9 cellular contexts compared by ENCODE assay signal in genomic region chr15:33132722-33133345, GRCh38.
DNase-seq lines count a peak whose midpoint lies in the region; ATAC-seq, FAIRE-seq and TF ChIP-seq lines count a peak whose summit lies in the region.
"Had no signal": no experiment of that assay in that cellular context is flagged by ENCODE, and none has a peak within 500 bp of the region (broad histone marks: within the 10 kb centered on the region; RNA-seq: fewer than 3 reads in every experiment).

No MANE protein-coding gene starts in this region.

- no peaks in the 10 kb centered on the region for H3K27me3 Mint-ChIP-seq in GM23338 (ENCODE audit: insufficient read depth, low read depth, poor library complexity)
- no peaks in the 10 kb centered on the region for H3K27me3 Mint-ChIP-seq in chondrocyte (ENCODE audit: low read depth)

- H4K20me1 ChIP-seq in GM23338 (replicated peaks; ENCODE audit: insufficient read depth) = no peaks in the 10 kb centered on the region

- H3K9me2 ChIP-seq in GM23338 (ENCODE audit: insufficient read depth) = no peaks in the 10 kb centered on the region

- H3F3A ChIP-seq in GM23338 (replicated peaks; ENCODE audit: low read depth) = no peaks in the 10 kb centered on the region

- H3K27ac ChIP-seq in C4-2B (no peak overlapping the region), GM23338 (ENCODE audit: low read depth) (no peak overlapping the region)

- H3K36me3 Mint-ChIP-seq in GM23338 (ENCODE audit: low read depth) (no peaks in the 10 kb centered on the region), chondrocyte (ENCODE audit: low read depth) (no peaks in the 10 kb centered on the region)
- H3K36me3 Mint-ChIP-seq: memory B cell had no signal

- no peaks in the 10 kb centered on the region for H3K27me3 ChIP-seq in GM23338 (ENCODE audit: insufficient read depth)

- H3K4me3 ChIP-seq in GM23338 = no peak overlapping the region

- no peaks in the 10 kb centered on the region for H3K79me2 ChIP-seq in GM23338 (replicated peaks; ENCODE audit: insufficient read depth)

- no peaks in the 10 kb centered on the region; the same call in 1 of the 2 replicates for H3K36me3 ChIP-seq in GM23338 (ENCODE audit: insufficient read depth)

- H3K4me2 ChIP-seq in GM23338 = no peak overlapping the region

- H3K4me3 Mint-ChIP-seq in GM23338 = no peak overlapping the region
- no peak overlapping the region for H3K4me3 Mint-ChIP-seq in chondrocyte (ENCODE audit: unreplicated experiment)
- H3K4me3 Mint-ChIP-seq: memory B cell had no signal

- TF ChIP-seq CTCF in C4-2B (conservative IDR thresholded peaks at IDR 0.05) = peak; percentile 87
- peak; percentile 78 to 86 for TF ChIP-seq CTCF in GM23338 (conservative IDR thresholded peaks at IDR 0.05; ENCODE audit: low read depth in 2 of 2)
- peak; percentile 90 for TF ChIP-seq CTCF in chondrocyte (IDR thresholded peaks at IDR 0.05)

- no peaks in the 10 kb centered on the region; the same call in 1 of the 2 replicates for H3K4me1 ChIP-seq in GM23338 (ENCODE audit: insufficient read depth)

- H3K9me3 Mint-ChIP-seq in GM23338 = no peaks in the 10 kb centered on the region; the same call in 1 of the 3 replicates
- no peaks in the 10 kb centered on the region for H3K9me3 Mint-ChIP-seq in chondrocyte (ENCODE audit: low read depth)

- no peaks in the 10 kb centered on the region for H3K4me1 Mint-ChIP-seq in GM23338
- peaks cover 47% of the 10 kb centered on the region for H3K4me1 Mint-ChIP-seq in chondrocyte (ENCODE audit: low read depth)
- H3K4me1 Mint-ChIP-seq: memory B cell had no signal

- peak; percentile 91 for ATAC-seq in GM23338
- no peak for ATAC-seq in GM21528 (IDR thresholded peaks at IDR 0.05; ENCODE audit: low FRiP score, unreplicated experiment)

- TF ChIP-seq POLR2A in GM12892 (IDR thresholded peaks at IDR 0.05; ENCODE audit: low read depth, low read length) = no peak

- DNase-seq in GM23338 (ENCODE audit: low spot score) (peak; percentile 83), NCI-H82 treated with DMSO at 0.1 percent for 48 hours (lab: John Stamatoyannopoulos, UW; ENCODE audit: unreplicated experiment) (peak; percentile 33), chondrocyte (ENCODE audit: low spot score) (no peak), medulla oblongata (ENCODE audit: extremely low spot score) (peak; percentile 73), GM12892 (ENCODE audit: insufficient read length) (no peak)
- DNase-seq in activated CD8-positive, alpha-beta memory T cell treated with anti-CD3 and anti-CD28 coated beads, Interleukin-2, amount 50 U/mL, for 4 hours = no peak

- H3K27ac Mint-ChIP-seq in GM23338 (no peak overlapping the region), chondrocyte (ENCODE audit: unreplicated experiment) (peak overlapping the region; percentile 34)
- H3K27ac Mint-ChIP-seq: memory B cell had no signal

- H2AFZ ChIP-seq in GM23338 = peak overlapping the region; percentile 76; the same call in 1 of the 2 replicates

- no peak for FAIRE-seq in GM12892 (lab: Jason Lieb, UNC)

TF ChIP-seq in GM23338, 12 proteins besides CTCF, POLR2A, EP300 and RAD21:
- TF ChIP-seq ETS1 (IDR thresholded peaks at IDR 0.05) = no peak
- TF ChIP-seq, protein P1, sequence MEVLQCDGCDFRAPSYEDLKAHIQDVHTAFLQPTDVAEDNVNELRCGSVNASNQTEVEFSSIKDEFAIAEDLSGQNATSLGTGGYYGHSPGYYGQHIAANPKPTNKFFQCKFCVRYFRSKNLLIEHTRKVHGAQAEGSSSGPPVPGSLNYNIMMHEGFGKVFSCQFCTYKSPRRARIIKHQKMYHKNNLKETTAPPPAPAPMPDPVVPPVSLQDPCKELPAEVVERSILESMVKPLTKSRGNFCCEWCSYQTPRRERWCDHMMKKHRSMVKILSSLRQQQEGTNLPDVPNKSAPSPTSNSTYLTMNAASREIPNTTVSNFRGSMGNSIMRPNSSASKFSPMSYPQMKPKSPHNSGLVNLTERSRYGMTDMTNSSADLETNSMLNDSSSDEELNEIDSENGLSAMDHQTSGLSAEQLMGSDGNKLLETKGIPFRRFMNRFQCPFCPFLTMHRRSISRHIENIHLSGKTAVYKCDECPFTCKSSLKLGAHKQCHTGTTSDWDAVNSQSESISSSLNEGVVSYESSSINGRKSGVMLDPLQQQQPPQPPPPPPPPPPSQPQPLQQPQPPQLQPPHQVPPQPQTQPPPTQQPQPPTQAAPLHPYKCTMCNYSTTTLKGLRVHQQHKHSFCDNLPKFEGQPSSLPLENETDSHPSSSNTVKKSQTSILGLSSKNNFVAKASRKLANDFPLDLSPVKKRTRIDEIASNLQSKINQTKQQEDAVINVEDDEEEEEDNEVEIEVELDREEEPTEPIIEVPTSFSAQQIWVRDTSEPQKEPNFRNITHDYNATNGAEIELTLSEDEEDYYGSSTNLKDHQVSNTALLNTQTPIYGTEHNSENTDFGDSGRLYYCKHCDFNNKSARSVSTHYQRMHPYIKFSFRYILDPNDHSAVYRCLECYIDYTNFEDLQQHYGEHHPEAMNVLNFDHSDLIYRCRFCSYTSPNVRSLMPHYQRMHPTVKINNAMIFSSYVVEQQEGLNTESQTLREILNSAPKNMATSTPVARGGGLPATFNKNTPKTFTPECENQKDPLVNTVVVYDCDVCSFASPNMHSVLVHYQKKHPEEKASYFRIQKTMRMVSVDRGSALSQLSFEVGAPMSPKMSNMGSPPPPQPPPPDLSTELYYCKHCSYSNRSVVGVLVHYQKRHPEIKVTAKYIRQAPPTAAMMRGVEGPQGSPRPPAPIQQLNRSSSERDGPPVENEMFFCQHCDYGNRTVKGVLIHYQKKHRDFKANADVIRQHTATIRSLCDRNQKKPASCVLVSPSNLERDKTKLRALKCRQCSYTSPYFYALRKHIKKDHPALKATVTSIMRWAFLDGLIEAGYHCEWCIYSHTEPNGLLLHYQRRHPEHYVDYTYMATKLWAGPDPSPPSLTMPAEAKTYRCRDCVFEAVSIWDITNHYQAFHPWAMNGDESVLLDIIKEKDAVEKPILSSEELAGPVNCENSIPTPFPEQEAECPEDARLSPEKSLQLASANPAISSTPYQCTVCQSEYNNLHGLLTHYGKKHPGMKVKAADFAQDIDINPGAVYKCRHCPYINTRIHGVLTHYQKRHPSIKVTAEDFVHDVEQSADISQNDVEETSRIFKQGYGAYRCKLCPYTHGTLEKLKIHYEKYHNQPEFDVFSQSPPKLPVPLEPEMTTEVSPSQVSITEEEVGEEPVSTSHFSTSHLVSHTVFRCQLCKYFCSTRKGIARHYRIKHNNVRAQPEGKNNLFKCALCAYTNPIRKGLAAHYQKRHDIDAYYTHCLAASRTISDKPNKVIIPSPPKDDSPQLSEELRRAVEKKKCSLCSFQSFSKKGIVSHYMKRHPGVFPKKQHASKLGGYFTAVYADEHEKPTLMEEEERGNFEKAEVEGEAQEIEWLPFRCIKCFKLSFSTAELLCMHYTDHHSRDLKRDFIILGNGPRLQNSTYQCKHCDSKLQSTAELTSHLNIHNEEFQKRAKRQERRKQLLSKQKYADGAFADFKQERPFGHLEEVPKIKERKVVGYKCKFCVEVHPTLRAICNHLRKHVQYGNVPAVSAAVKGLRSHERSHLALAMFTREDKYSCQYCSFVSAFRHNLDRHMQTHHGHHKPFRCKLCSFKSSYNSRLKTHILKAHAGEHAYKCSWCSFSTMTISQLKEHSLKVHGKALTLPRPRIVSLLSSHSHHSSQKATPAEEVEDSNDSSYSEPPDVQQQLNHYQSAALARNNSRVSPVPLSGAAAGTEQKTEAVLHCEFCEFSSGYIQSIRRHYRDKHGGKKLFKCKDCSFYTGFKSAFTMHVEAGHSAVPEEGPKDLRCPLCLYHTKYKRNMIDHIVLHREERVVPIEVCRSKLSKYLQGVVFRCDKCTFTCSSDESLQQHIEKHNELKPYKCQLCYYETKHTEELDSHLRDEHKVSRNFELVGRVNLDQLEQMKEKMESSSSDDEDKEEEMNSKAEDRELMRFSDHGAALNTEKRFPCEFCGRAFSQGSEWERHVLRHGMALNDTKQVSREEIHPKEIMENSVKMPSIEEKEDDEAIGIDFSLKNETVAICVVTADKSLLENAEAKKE (CRISPR knock-in tag; IDR thresholded peaks at IDR 0.05) = 0 out of 2 replicates have a peak, but pooled peaks have one; percentile 21
- TF ChIP-seq ZNF114 (CRISPR knock-in tag; IDR thresholded peaks at IDR 0.05) = no peak
TF ChIP-seq in GM23338: peak in this region for 1.

Comparison
In these comparisons a context has a peak if more than half of its experiments do, and no peak if none do; other contexts are left out.
1. DNase-seq: peak in GM23338 (single experiment), NCI-H82 treated with DMSO at 0.1 percent for 48 hours (single experiment) and medulla oblongata (single experiment); none in chondrocyte (single experiment), activated CD8-positive, alpha-beta memory T cell treated with anti-CD3 and anti-CD28 coated beads, Interleukin-2, amount 50 U/mL, for 4 hours (single experiment) and GM12892 (single experiment).
2. Peak in every context shown above with its lines, with median percentiles within 50 percentile points of each other: CTCF ChIP-seq.